21 cellular contexts compared by ENCODE assay signal in genomic region chr16:7722761-7723160, GRCh38.
"Had no signal": no experiment of that assay in that cellular context is flagged by ENCODE, and none has a peak within 500 bp of the region (broad histone marks: within the 10 kb centered on the region; RNA-seq: fewer than 3 reads in every experiment).

No MANE protein-coding gene starts in this region.

- H3K27me3 ChIP-seq: SJCRH30 had no signal

- H3K4me2 ChIP-seq: KMS-11 had no signal

- H3K36me3 ChIP-seq: SJCRH30 had no signal

- DNase-seq: IMR-90, Kasumi-1, MM.1S, NCI-H1092 treated with DMSO at 0.1 percent for 48 hours, NCI-H1436, NCI-H187, NCI-H2029, NCI-H2081 treated with DMSO at 0.1 percent for 48 hours, NCI-H2171, NCI-H226, NCI-H446, NCI-H510A, NCI-H524 treated with DMSO at 0.1 percent for 48 hours, NCI-H69, NCI-H774, SHP77 treated with DMSO at 0.1 percent for 48 hours, SJCRH30 had no signal

- H3K9me3 ChIP-seq: SJCRH30 had no signal

- H3K27ac ChIP-seq: KMS-11, RWPE1, SJCRH30 had no signal

- H3K4me3 ChIP-seq: SJCRH30 had no signal

- ATAC-seq: HepG2, SK-N-SH treated with all-trans-retinoic acid at 6 μM for 48 hours had no signal

- H3K4me1 ChIP-seq: SJCRH30 had no signal
